11 cellular contexts compared by ENCODE assay signal in the genomic region with DNA sequence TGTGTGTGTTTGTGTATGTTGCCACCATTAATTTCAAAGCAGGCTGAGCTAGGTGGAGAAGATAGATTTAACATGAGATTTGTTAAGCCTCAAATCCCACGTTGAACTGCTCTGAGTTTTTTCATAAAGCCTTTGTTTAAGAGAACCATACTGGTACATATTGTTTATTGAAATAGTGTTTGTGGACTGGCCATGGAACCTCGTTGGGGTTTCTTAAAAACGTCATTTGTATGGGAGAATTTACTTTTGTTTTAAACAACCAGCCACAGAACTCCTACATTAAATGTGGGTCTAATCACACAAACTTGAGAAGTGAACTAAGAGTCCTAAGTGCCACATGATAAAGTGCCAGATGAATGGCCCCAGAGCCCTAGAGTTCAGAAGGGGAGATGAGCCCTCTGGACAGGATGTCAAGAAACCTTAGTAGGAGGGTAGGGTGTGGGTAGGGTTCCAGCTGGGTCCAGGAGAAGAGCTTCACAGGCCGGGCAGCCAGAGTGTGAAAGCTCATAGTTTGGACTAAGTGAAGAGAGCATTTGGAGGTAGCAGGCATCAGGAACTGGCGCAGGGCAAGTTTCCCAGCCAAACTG.
DNase-seq lines count a peak whose midpoint lies in the region; ATAC-seq and TF ChIP-seq lines count a peak whose summit lies in the region.
"Had no signal": no experiment of that assay in that cellular context is flagged by ENCODE, and none has a peak within 500 bp of the region (broad histone marks: within the 10 kb centered on the region; RNA-seq: fewer than 3 reads in every experiment).

No MANE protein-coding gene starts in this region.

- H3K27me3 ChIP-seq in body of pancreas (no peaks in the 10 kb centered on the region), mesenchymal stem cell (ENCODE audit: control insufficient read depth in 1 of 2, insufficient read depth in 1 of 2, low read length in 2 of 2) (no peaks in the 10 kb centered on the region), thymus (ENCODE audit: control insufficient read depth, insufficient read depth) (no peaks in the 10 kb centered on the region)

- intact Hi-C loops in activated CD4-positive, alpha-beta T cell treated with anti-CD3 and anti-CD28 coated beads, Interleukin-2, amount 10 ng/mL, durations not matched to agents 24 days and 14 days (cut with micrococcal nuclease): loop anchor here (5.0 kb wide), 1 partner anchor 39 kb away; no protein-coding TSS in a partner anchor
- intact Hi-C loops in body of pancreas (cut with DNase I): no loop called here

- peak overlapping the region; percentile 55 for H3K4me3 Mint-ChIP-seq in activated CD4-positive, alpha-beta T cell treated with anti-CD3 and anti-CD28 coated beads, Interleukin-2, amount 10 ng/mL, durations not matched to agents 24 days and 14 days

- H2BK12ac ChIP-seq in mesenchymal stem cell (ENCODE audit: low read length in 2 of 2): no peak overlapping the region

- no peak overlapping the region for H3K4ac ChIP-seq in mesenchymal stem cell (ENCODE audit: low read depth in 1 of 2, low read length in 2 of 2)

- H2AK5ac ChIP-seq in mesenchymal stem cell (ENCODE audit: low read length, severe bottlenecking): peak overlapping the region; percentile 97

- no peak overlapping the region for H3K14ac ChIP-seq in mesenchymal stem cell (ENCODE audit: low read length in 2 of 2)

- H2BK15ac ChIP-seq in mesenchymal stem cell (ENCODE audit: low read depth, poor library complexity, severe bottlenecking): no peak overlapping the region

- WGBS in body of pancreas, 2 donors: 55 to 66% methylated on average over 5 of the region's 5 CpGs
- 86% methylated on average over 2 of the region's 5 CpGs for WGBS in mesenchymal stem cell
- 84% methylated on average over 5 of the region's 5 CpGs for WGBS in thymus

- peak overlapping the region; percentile 33 to 37 for H3K18ac ChIP-seq in mesenchymal stem cell (ENCODE audit: low read depth in 1 of 2, low read length in 2 of 2)

- no peaks in the 10 kb centered on the region for H3K27me3 Mint-ChIP-seq in activated CD4-positive, alpha-beta T cell treated with anti-CD3 and anti-CD28 coated beads, Interleukin-2, amount 10 ng/mL, durations not matched to agents 24 days and 14 days

- H2BK5ac ChIP-seq in mesenchymal stem cell (ENCODE audit: low read depth, low read length, poor library complexity, severe bottlenecking): peak overlapping the region; percentile 51

- no peak overlapping the region for H2AFZ ChIP-seq in mesenchymal stem cell (ENCODE audit: low read depth, low read length)

- no peak overlapping the region for H4K8ac ChIP-seq in mesenchymal stem cell (ENCODE audit: low read length)

- no peak overlapping the region for H3K9ac ChIP-seq in mesenchymal stem cell (ENCODE audit: low read length)

- no peak overlapping the region for H3K4me2 ChIP-seq in mesenchymal stem cell (ENCODE audit: low read length, poor library complexity, severe bottlenecking)

- no peaks in the 10 kb centered on the region for H3K9me3 Mint-ChIP-seq in activated CD4-positive, alpha-beta T cell treated with anti-CD3 and anti-CD28 coated beads, Interleukin-2, amount 10 ng/mL, durations not matched to agents 24 days and 14 days

- peaks cover 29% of the 10 kb centered on the region for H3K36me3 Mint-ChIP-seq in activated CD4-positive, alpha-beta T cell treated with anti-CD3 and anti-CD28 coated beads, Interleukin-2, amount 10 ng/mL, durations not matched to agents 24 days and 14 days (ENCODE audit: low read depth)

- no peaks in the 10 kb centered on the region for H3K9me3 ChIP-seq in body of pancreas
- no peaks in the 10 kb centered on the region for H3K9me3 ChIP-seq in mesenchymal stem cell (ENCODE audit: control insufficient read depth, low read length)
- H3K9me3 ChIP-seq in thymus (ENCODE audit: control insufficient read depth): no peaks in the 10 kb centered on the region

- H3K79me1 ChIP-seq in mesenchymal stem cell (replicated peaks; ENCODE audit: low read length, poor library complexity, severe bottlenecking): no peaks in the 10 kb centered on the region

- no peak overlapping the region for H4K91ac ChIP-seq in mesenchymal stem cell (ENCODE audit: low read length)

- H3K23ac ChIP-seq in mesenchymal stem cell (ENCODE audit: low read length in 2 of 2): no peak overlapping the region

- no peak for DNase-seq in activated CD4-positive, alpha-beta T cell treated with anti-CD3 and anti-CD28 coated beads, Interleukin-2, amount 10 ng/mL, durations not matched to agents 24 days and 14 days
- DNase-seq in activated CD4-positive, alpha-beta T cell treated with anti-CD3 and anti-CD28 coated beads for 1 hour: no peak
- no peak for DNase-seq in body of pancreas
- peak; percentile 52 for DNase-seq in mesenchymal stem cell
- no peak for DNase-seq in inferior parietal cortex (ENCODE audit: extremely low spot score)
- DNase-seq in activated gamma-delta T cell treated with Interleukin-2 at 50 U/mL for 16 hours: no peak
- DNase-seq: KBM-7, NCI-H446, SW 1271 had no signal

- peak overlapping the region; percentile 91 for H3K27ac Mint-ChIP-seq in activated CD4-positive, alpha-beta T cell treated with anti-CD3 and anti-CD28 coated beads, Interleukin-2, amount 10 ng/mL, durations not matched to agents 24 days and 14 days

- H2BK120ac ChIP-seq in mesenchymal stem cell (ENCODE audit: low read depth, low read length): no peak overlapping the region

- H3K36me3 ChIP-seq in body of pancreas (replicated peaks in 1 of 2; ENCODE audit: insufficient read depth in 1 of 2, low read depth in 2 of 2) (no peaks in the 10 kb centered on the region), mesenchymal stem cell (ENCODE audit: control insufficient read depth in 1 of 2, insufficient read depth in 2 of 2, low read depth in 1 of 2, low read length in 2 of 2) (peaks cover 18 to 22% of the 10 kb centered on the region in 2 experiments), thymus (ENCODE audit: control insufficient read depth, insufficient read depth) (peaks cover 6% of the 10 kb centered on the region)

- H3K4me3 ChIP-seq in body of pancreas: no peak overlapping the region
- H3K4me3 ChIP-seq in mesenchymal stem cell (ENCODE audit: insufficient read depth in 1 of 2, low read depth in 1 of 2, low read length in 2 of 2): no peak overlapping the region
- no peak overlapping the region for H3K4me3 ChIP-seq in thymus (ENCODE audit: low read length)

- no peak for TF ChIP-seq CTCF in body of pancreas (IDR thresholded peaks at IDR 0.05)

- ATAC-seq in body of pancreas (peak; percentile 19), GM18505 (IDR thresholded peaks at IDR 0.05; ENCODE audit: unreplicated experiment) (no peak)

- H3K27ac ChIP-seq in body of pancreas: peak overlapping the region in 3 of 4 donors; percentile 32 to 58 (median 39)
- peak overlapping the region; percentile 98 for H3K27ac ChIP-seq in mesenchymal stem cell (ENCODE audit: low read length, poor library complexity, severe bottlenecking)
- peak overlapping the region; percentile 62 for H3K27ac ChIP-seq in thymus (ENCODE audit: low read depth)

- H3K4me1 ChIP-seq in body of pancreas: peaks cover 74% of the 10 kb centered on the region
- peaks cover 36% of the 10 kb centered on the region for H3K4me1 ChIP-seq in mesenchymal stem cell (ENCODE audit: control insufficient read depth, insufficient read depth, low read depth, low read length)
- H3K4me1 ChIP-seq in thymus (ENCODE audit: control insufficient read depth, insufficient read depth, low read length): peaks cover 31% of the 10 kb centered on the region

- TF ChIP-seq POLR2A in body of pancreas (IDR thresholded peaks at IDR 0.05): no peak
- TF ChIP-seq POLR2A in GM18505 (IDR thresholded peaks at IDR 0.05; ENCODE audit: borderline replicate concordance, extremely low read depth, insufficient read depth, insufficient read length): no peak

- H3K4me1 Mint-ChIP-seq in activated CD4-positive, alpha-beta T cell treated with anti-CD3 and anti-CD28 coated beads, Interleukin-2, amount 10 ng/mL, durations not matched to agents 24 days and 14 days: peaks cover 91% of the 10 kb centered on the region

Comparison
In these comparisons a context has a peak if more than half of its experiments do, and no peak if none do; other contexts are left out.
1. H3K27ac ChIP-seq: peak in every context shown above with its lines; median percentile 98 in mesenchymal stem cell; 62 in thymus; 39 in body of pancreas.